Comparison of ENCODE assay signal across 9 cellular contexts in the genomic region with DNA sequence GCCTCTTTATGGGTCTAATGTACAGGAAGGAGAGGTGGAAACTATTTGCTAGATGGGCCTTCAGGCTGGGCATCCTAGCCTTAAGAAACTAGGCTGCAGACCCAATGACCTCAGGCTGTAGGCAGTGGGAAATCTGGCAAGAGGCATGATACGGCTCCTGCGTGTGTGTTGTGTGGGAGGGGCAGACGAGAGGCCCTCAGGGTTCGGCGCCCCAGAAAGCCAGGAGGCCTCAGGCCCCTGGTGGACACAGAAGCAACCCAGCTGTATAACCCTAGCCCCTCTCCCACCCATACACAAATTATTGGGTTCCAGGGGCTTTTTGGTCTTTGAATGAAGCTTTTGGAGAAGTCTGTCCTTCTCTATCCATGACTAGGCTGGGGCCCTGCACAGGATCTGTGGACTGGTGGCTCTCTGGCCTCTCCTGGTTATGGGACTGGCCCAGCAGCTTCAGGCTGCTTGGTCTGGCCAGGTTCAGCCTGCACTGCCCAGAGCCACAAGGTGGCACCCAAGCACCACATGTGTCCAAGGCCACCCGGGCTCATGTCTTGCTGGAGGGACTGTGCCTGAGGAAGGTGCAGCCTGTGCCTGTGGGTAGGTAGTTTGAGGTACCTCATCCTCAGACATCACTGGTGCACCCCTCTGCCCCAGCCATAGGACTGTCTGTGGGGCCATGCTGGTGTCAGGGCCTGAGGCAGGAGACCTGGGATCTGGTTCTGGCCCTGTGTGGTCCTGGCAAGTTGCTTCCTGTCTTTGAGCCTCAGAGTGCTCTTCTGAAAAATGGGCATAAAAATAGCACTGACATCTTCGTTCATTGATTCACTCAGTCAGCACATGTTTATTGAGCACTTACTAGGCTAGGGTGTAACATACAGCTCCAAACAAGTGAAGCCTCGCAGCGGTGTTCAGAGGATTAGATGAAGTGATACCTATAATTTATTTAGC.
A peak's percentile ranks its signal among the peaks of the same experiment; 100 is the strongest.
DNase-seq lines count a peak whose midpoint lies in the region; ATAC-seq and FAIRE-seq lines count a peak whose summit lies in the region.
"Had no signal": no experiment of that assay in that cellular context is flagged by ENCODE, and none has a peak within 500 bp of the region (broad histone marks: within the 10 kb centered on the region; RNA-seq: fewer than 3 reads in every experiment).

No MANE protein-coding gene starts in this region.

- DNase-seq in NCI-H2171 treated with DMSO at 0.1 percent for 48 hours (lab: John Stamatoyannopoulos, UW) (peak; percentile 1), NCI-H2171 (lab: John Stamatoyannopoulos, UW) (no peak), HuH-7.5 (ENCODE audit: low spot score) (peak; percentile 59), SJSA1 (ENCODE audit: low read depth in 1 of 2, low spot score in 2 of 2) (peak; percentile 55 to 75), dermis microvascular lymphatic vessel endothelial cell (ENCODE audit: low read depth in 2 of 2) (peak; percentile 28 to 67), mesendoderm (peak; percentile 84), urothelium cell line (ENCODE audit: low spot score) (peak; percentile 76)

- no peak overlapping the region for H2BK120ac ChIP-seq in mesendoderm (ENCODE audit: low read depth, low read length)

- FAIRE-seq in urothelium cell line (lab: Jason Lieb, UNC) = peak; percentile 92

- H3K27me3 ChIP-seq in SJSA1 (replicated peaks) (no peaks in the 10 kb centered on the region; the same call in 1 of the 2 replicates), mesendoderm (ENCODE audit: insufficient read depth, low read length, poor library complexity) (no peaks in the 10 kb centered on the region)

- H2AK5ac ChIP-seq in mesendoderm (ENCODE audit: low read length) = no peak overlapping the region

- no peak overlapping the region for H4K8ac ChIP-seq in mesendoderm (ENCODE audit: low read depth, low read length)

- H3K4me2 ChIP-seq in mesendoderm (ENCODE audit: low read length) = no peak overlapping the region

- no peak overlapping the region for H3K27ac ChIP-seq in SJSA1
- H3K27ac ChIP-seq in mesendoderm (ENCODE audit: low read depth, low read length) = no peak overlapping the region

- no peak overlapping the region for H3K4me3 ChIP-seq in SJSA1
- no peak overlapping the region for H3K4me3 ChIP-seq in mesendoderm (ENCODE audit: low read length)

- H3K79me1 ChIP-seq in mesendoderm (ENCODE audit: low read length) = no peaks in the 10 kb centered on the region

- H4K5ac ChIP-seq in mesendoderm (ENCODE audit: low read length) = no peak overlapping the region

- H3K36me3 ChIP-seq in SJSA1 (no peaks in the 10 kb centered on the region), mesendoderm (ENCODE audit: control insufficient read depth, insufficient read depth, low read length) (no peaks in the 10 kb centered on the region)

- peak; percentile 55 for ATAC-seq in GM21526 (IDR thresholded peaks at IDR 0.05; ENCODE audit: low FRiP score, unreplicated experiment)
- ATAC-seq: CD8-positive, alpha-beta T cell had no signal

- H3K23ac ChIP-seq in mesendoderm (ENCODE audit: low read length) = no peak overlapping the region

- no peak overlapping the region for H3K9ac ChIP-seq in mesendoderm (ENCODE audit: low read length)

- peaks cover 1% of the 10 kb centered on the region; the same call in 1 of the 2 replicates for H3K4me1 ChIP-seq in SJSA1 (replicated peaks)
- H3K4me1 ChIP-seq in mesendoderm (ENCODE audit: control insufficient read depth, low read depth, low read length) = no peaks in the 10 kb centered on the region

- no peak overlapping the region for H2BK5ac ChIP-seq in mesendoderm (ENCODE audit: low read length)

- H3K18ac ChIP-seq in mesendoderm (ENCODE audit: low read length) = no peak overlapping the region

- no peak overlapping the region for H3K56ac ChIP-seq in mesendoderm (ENCODE audit: low read length)

- H3K9me3 ChIP-seq in SJSA1 (replicated peaks) = no peaks in the 10 kb centered on the region

- no peak overlapping the region for H2BK15ac ChIP-seq in mesendoderm (replicated peaks; ENCODE audit: low read depth)

- no peak overlapping the region for H3K4ac ChIP-seq in mesendoderm (ENCODE audit: low read depth, low read length)

- WGBS in mesendoderm (ENCODE audit: extremely low coverage, insufficient coverage, low lambda C conversion rate) = no CpG with 5 or more reads among the region's 9 CpGs

- no peaks in the 10 kb centered on the region for H3K79me2 ChIP-seq in mesendoderm (ENCODE audit: control insufficient read depth, insufficient read depth, low read length)
